In the genomic region with DNA sequence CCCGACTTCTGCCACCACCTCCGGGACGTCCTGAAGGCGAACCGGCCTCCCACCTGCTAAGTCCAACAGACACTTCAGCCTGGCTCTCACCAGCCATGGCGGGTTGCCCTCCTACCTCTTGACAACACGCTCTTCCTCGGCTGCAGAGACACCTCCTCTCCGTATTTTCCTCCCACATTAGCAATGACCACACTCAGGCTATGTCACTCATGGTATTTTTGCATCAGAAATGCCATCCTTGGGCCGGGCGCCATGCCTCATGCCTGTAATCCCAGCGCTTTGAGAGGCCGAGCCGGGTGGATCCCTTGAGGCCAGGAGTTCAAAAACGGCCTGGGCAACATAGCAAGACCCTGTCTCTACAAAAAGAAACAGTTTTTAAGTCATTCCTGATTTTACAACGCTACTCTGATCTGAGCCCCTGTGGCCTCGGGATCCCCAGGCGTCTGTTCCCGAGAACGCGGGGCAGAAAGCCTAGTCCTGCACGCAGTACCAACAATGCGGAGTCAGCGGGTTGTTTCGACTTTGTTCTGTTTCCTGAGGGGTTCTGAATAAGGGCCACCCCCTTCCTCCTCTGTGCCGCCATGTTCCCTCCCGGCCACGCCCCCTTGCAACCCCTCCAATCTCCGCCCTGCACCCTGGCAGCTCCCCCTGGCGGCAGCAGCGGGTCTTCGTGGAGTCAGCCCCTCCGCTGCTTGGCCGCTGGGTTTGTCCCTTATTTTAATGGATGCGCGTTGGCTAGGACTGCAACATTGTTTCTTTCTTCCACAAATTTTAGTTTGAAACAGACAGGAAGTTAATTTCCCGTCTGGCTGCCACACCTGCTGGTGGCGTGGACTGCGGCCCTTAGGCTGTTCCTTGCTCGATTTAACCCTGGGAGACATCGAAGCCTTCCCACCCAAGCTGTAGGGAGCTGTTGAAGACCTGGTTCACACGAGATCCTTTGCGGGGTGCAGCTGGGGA, we compare ENCODE assay signal across 8 cellular contexts. TPM values are rescaled to one million over a fixed set of nuclear protein-coding genes. Genes with fewer than 3 reads are reported as not detected.
DNase-seq lines count a peak whose midpoint lies in the region; ATAC-seq and TF ChIP-seq lines count a peak whose summit lies in the region.

No MANE protein-coding gene starts in this region.

- peak overlapping the region; percentile 22 to 23 for H3K4me3 ChIP-seq in prostate gland
- H3K4me3 ChIP-seq in upper lobe of right lung, result peak overlapping the region; percentile 38

- TF ChIP-seq CTCF in prostate gland (IDR thresholded peaks at IDR 0.05) (peak in 3 of 4 experiments; percentile 56 to 69 (median 67)), upper lobe of right lung (IDR thresholded peaks at IDR 0.05) (peak; percentile 79)

- H3K27ac ChIP-seq in prostate gland (no peak overlapping the region), upper lobe of right lung (no peak overlapping the region)

- no peaks in the 10 kb centered on the region for H3K36me3 ChIP-seq in prostate gland
- no peaks in the 10 kb centered on the region for H3K36me3 ChIP-seq in upper lobe of right lung

- H3K27me3 ChIP-seq in prostate gland (replicated peaks; ENCODE audit: insufficient read depth) (no peaks in the 10 kb centered on the region), upper lobe of right lung (no peaks in the 10 kb centered on the region)

- intact Hi-C loops in Right ventricle myocardium inferior (cut with DNase I) (loop anchor here (10.0 kb wide), 1 partner anchor 285 kb away; no protein-coding TSS in a partner anchor), prostate gland (cut with DNase I) (loop anchor here (5.0 kb wide), 1 partner anchor 177 kb away; no protein-coding TSS in a partner anchor), upper lobe of right lung (cut with DNase I) (no loop called here)

- WGBS in prostate gland, result 55% methylated on average over 43 of the region's 43 CpGs

- H3K9me3 ChIP-seq in prostate gland (no peaks in the 10 kb centered on the region), upper lobe of right lung (no peaks in the 10 kb centered on the region)

- H3K4me1 ChIP-seq in prostate gland (replicated peaks) (no peaks in the 10 kb centered on the region), upper lobe of right lung (no peaks in the 10 kb centered on the region)

- DNase-seq in DMS 273 (lab: John Stamatoyannopoulos, UW; ENCODE audit: unreplicated experiment) (peak; percentile 61), DMS 273 treated with DMSO at 0.1 percent for 48 hours (lab: John Stamatoyannopoulos, UW) (no peak), SK-MEL-5 (ENCODE audit: low read depth, low spot score) (peak; percentile 94), Right ventricle myocardium inferior (ENCODE audit: missing footprints) (peak; percentile 91), prostate gland (ENCODE audit: low spot score) (peak; percentile 51), upper lobe of right lung (peak; percentile 93)
- DNase-seq in activated naive CD4-positive, alpha-beta T cell treated with Interleukin-2 at 50 U/mL for 16 hours, result peak; percentile 76

- TF ChIP-seq POLR2A in prostate gland (IDR thresholded peaks at IDR 0.05), result no peak

- peak; percentile 76 for ATAC-seq in HG03196 (IDR thresholded peaks at IDR 0.05; ENCODE audit: unreplicated experiment)
- ATAC-seq in Right ventricle myocardium inferior, result peak; percentile 87
- ATAC-seq in upper lobe of right lung, result peak; percentile 98

- in situ Hi-C loops in SK-MEL-5 (cut with HindIII; ENCODE audit: low pct_unique_long_range_greater_than_20kb, low sequenced_read_pairs), result no loop called here

RNA-seq across cellular contexts. Expression of gene ZFAND2A, which starts 9.7 kb away (rescaled TPM):
- total RNA-seq in SK-MEL-5 (2014; rRNA removed; shearing (Covaris generic)), result 22.8 and 23.5 TPM in 2 replicates
- 24.2 and 26.4 TPM in 2 replicates for polyA plus RNA-seq in SK-MEL-5 (2015; cell fraction: cytosol; rRNA removed)
- polyA plus RNA-seq in SK-MEL-5 (2015; cell fraction: nucleus; rRNA removed), result 52.3 and 55.1 TPM in 2 replicates
- 5.9 TPM for total RNA-seq in Right ventricle myocardium inferior
- 10 to 100 TPM; 25.0 to 36.3 TPM for total RNA-seq in prostate gland
- total RNA-seq in upper lobe of right lung, result 19.9 TPM
